13 cellular contexts compared by ENCODE assay signal in genomic region chr15:41832875-41833274, GRCh38. TPM values are rescaled to one million over a fixed set of nuclear protein-coding genes. Genes with fewer than 3 reads are reported as not detected.
DNase-seq lines count a peak whose midpoint lies in the region; ATAC-seq and TF ChIP-seq lines count a peak whose summit lies in the region.
"Had no signal": no experiment of that assay in that cellular context is flagged by ENCODE, and none has a peak within 500 bp of the region (broad histone marks: within the 10 kb centered on the region; RNA-seq: fewer than 3 reads in every experiment).

No MANE protein-coding gene starts in this region.

- ATAC-seq in mucosa of descending colon (peak; percentile 9), GM18505 (IDR thresholded peaks at IDR 0.05; ENCODE audit: unreplicated experiment) (no peak), HG03159 (IDR thresholded peaks at IDR 0.05; ENCODE audit: unreplicated experiment) (no peak), gastrocnemius medialis (no peak)
- ATAC-seq: WTC11 had no signal

- TF ChIP-seq POLR2A in GM18505 (IDR thresholded peaks at IDR 0.05; ENCODE audit: borderline replicate concordance, extremely low read depth, insufficient read depth, insufficient read length) (no peak), gastrocnemius medialis (IDR thresholded peaks at IDR 0.05) (no peak)

- H3K4me3 ChIP-seq in CD8-positive, alpha-beta memory T cell (ENCODE audit: low read length): no peak overlapping the region
- no peak overlapping the region for H3K4me3 ChIP-seq in Jurkat, Clone E6-1 (ENCODE audit: low read length)
- H3K4me3 ChIP-seq in mucosa of descending colon (no peak overlapping the region), gastrocnemius medialis (no peak overlapping the region)

- H3K4me1 Mint-ChIP-seq in CD8-positive, alpha-beta memory T cell: peaks cover 50 to 70% (median 60%) of the 10 kb centered on the region in 3 donors
- peaks cover 50% of the 10 kb centered on the region for H3K4me1 Mint-ChIP-seq in activated naive CD4-positive, alpha-beta T cell treated with anti-CD3 and anti-CD28 coated beads, Interleukin-2, amount 10 ng/mL, durations not matched to agents 7 days and 5 days

- in situ Hi-C loops in gastrocnemius medialis (cut with MboI; ENCODE audit: low sequenced_read_pairs in 4 of 4): no loop called here

- DNase-seq in CD8-positive, alpha-beta memory T cell: no peak
- peak; percentile 44 for DNase-seq in Jurkat, Clone E6-1 (ENCODE audit: low read depth, low spot score)
- DNase-seq in activated naive CD4-positive, alpha-beta T cell treated with anti-CD3 and anti-CD28 coated beads, Interleukin-2, amount 10 ng/mL, durations not matched to agents 7 days and 5 days: no peak
- DNase-seq in mucosa of descending colon: no peak
- no peak for DNase-seq in gastrocnemius medialis
- no peak for DNase-seq in SIG-M5 (lab: John Stamatoyannopoulos, UW)
- DNase-seq: cortex of kidney, NCI-H1694 treated with DMSO at 0.1 percent for 48 hours had no signal

- POLR2A ChIA-PET in CD8-positive, alpha-beta memory T cell (lab: Charles Lee): no interaction called here

- peak overlapping the region in 4 of 7 donors; percentile 3 to 66 (median 40) for H3K4me3 Mint-ChIP-seq in CD8-positive, alpha-beta memory T cell
- no peak overlapping the region for H3K4me3 Mint-ChIP-seq in activated naive CD4-positive, alpha-beta T cell treated with anti-CD3 and anti-CD28 coated beads, Interleukin-2, amount 10 ng/mL, durations not matched to agents 7 days and 5 days
- H3K4me3 Mint-ChIP-seq: activated naive CD4-positive, alpha-beta T cell treated with anti-CD3 and anti-CD28 coated beads, Interleukin-2, amount 50 U/mL, for 24 hours; memory B cell; WTC11 had no signal

- peaks cover 4% of the 10 kb centered on the region for H3K36me3 ChIP-seq in CD8-positive, alpha-beta memory T cell (ENCODE audit: insufficient read depth, low read length)
- no peaks in the 10 kb centered on the region for H3K36me3 ChIP-seq in mucosa of descending colon (ENCODE audit: low read depth)
- peaks cover 0 to 9% of the 10 kb centered on the region in 2 donors for H3K36me3 ChIP-seq in gastrocnemius medialis

- no peak overlapping the region for H3K27ac ChIP-seq in CD8-positive, alpha-beta memory T cell (ENCODE audit: low read depth, low read length)
- no peak overlapping the region for H3K27ac ChIP-seq in gastrocnemius medialis

- no peaks in the 10 kb centered on the region for H3K27me3 ChIP-seq in CD8-positive, alpha-beta memory T cell (ENCODE audit: insufficient read depth, low read length, poor library complexity, severe bottlenecking)
- no peaks in the 10 kb centered on the region for H3K27me3 ChIP-seq in gastrocnemius medialis

- peaks cover 8 to 61% (median 8%) of the 10 kb centered on the region in 3 donors for H3K36me3 Mint-ChIP-seq in CD8-positive, alpha-beta memory T cell
- H3K36me3 Mint-ChIP-seq in activated naive CD4-positive, alpha-beta T cell treated with anti-CD3 and anti-CD28 coated beads, Interleukin-2, amount 10 ng/mL, durations not matched to agents 7 days and 5 days: peaks cover 22% of the 10 kb centered on the region

- H3K9me3 Mint-ChIP-seq in CD8-positive, alpha-beta memory T cell: no peaks in the 10 kb centered on the region
- H3K9me3 Mint-ChIP-seq in activated naive CD4-positive, alpha-beta T cell treated with anti-CD3 and anti-CD28 coated beads, Interleukin-2, amount 10 ng/mL, durations not matched to agents 7 days and 5 days: no peaks in the 10 kb centered on the region
- H3K9me3 Mint-ChIP-seq: activated naive CD4-positive, alpha-beta T cell treated with anti-CD3 and anti-CD28 coated beads, Interleukin-2, amount 50 U/mL, for 24 hours; memory B cell; WTC11 had no signal

- intact Hi-C loops in mucosa of descending colon (cut with DNase I, micrococcal nuclease) (no loop called here), gastrocnemius medialis (cut with DNase I; ENCODE audit: low total_unique reads) (no loop called here)

- peak overlapping the region in 7 of 8 donors; percentile 2 to 90 (median 64) for H3K27ac Mint-ChIP-seq in CD8-positive, alpha-beta memory T cell
- H3K27ac Mint-ChIP-seq in activated naive CD4-positive, alpha-beta T cell treated with anti-CD3 and anti-CD28 coated beads, Interleukin-2, amount 10 ng/mL, durations not matched to agents 7 days and 5 days: peak overlapping the region; percentile 8
- H3K27ac Mint-ChIP-seq: activated naive CD4-positive, alpha-beta T cell treated with anti-CD3 and anti-CD28 coated beads, Interleukin-2, amount 50 U/mL, for 24 hours; memory B cell; WTC11 had no signal

- H3K27me3 Mint-ChIP-seq in CD8-positive, alpha-beta memory T cell: peaks cover 0 to 3% of the 10 kb centered on the region in 2 donors
- H3K27me3 Mint-ChIP-seq in activated naive CD4-positive, alpha-beta T cell treated with anti-CD3 and anti-CD28 coated beads, Interleukin-2, amount 10 ng/mL, durations not matched to agents 7 days and 5 days: peaks cover 6% of the 10 kb centered on the region
- H3K27me3 Mint-ChIP-seq: activated naive CD4-positive, alpha-beta T cell treated with anti-CD3 and anti-CD28 coated beads, Interleukin-2, amount 50 U/mL, for 24 hours; memory B cell had no signal

- CTCF ChIA-PET in CD8-positive, alpha-beta memory T cell (lab: Charles Lee): interaction anchor here (1.3 to 2.5 kb wide), 2 partner anchors 59 to 71 kb away, joined by 4 to 12 read pairs; partner anchors contain the start of gene MAPKBP1
- CTCF ChIA-PET in activated naive CD4-positive, alpha-beta T cell treated with anti-CD3 and anti-CD28 coated beads, Interleukin-2, amount 10 ng/mL, durations not matched to agents 7 days and 5 days (lab: Charles Lee): interaction anchor here (2.2 kb wide), 1 partner anchor 71 kb away, joined by 16 read pairs; no protein-coding TSS in a partner anchor

- peaks cover 45% of the 10 kb centered on the region for H3K4me1 ChIP-seq in CD8-positive, alpha-beta memory T cell (ENCODE audit: insufficient read depth, low read length)
- peaks cover 10% of the 10 kb centered on the region for H3K4me1 ChIP-seq in mucosa of descending colon (ENCODE audit: low read depth)
- H3K4me1 ChIP-seq in gastrocnemius medialis: peaks cover 9 to 12% of the 10 kb centered on the region in 2 donors

- no peaks in the 10 kb centered on the region for H3K9me3 ChIP-seq in CD8-positive, alpha-beta memory T cell (ENCODE audit: low read length)
- H3K9me3 ChIP-seq in mucosa of descending colon (no peaks in the 10 kb centered on the region), gastrocnemius medialis (no peaks in the 10 kb centered on the region)

- TF ChIP-seq CTCF in mucosa of descending colon (IDR thresholded peaks at IDR 0.05) (no peak), gastrocnemius medialis (IDR thresholded peaks at IDR 0.05 in 4 of 5, conservative IDR thresholded peaks at IDR 0.05 in 1 of 5) (no peak)

RNA-seq across cellular contexts. Expression of gene JMJD7, which starts 5.0 kb away (rescaled TPM):
- 10 to 100 TPM; 14.4 to 15.0 TPM for total RNA-seq in CD8-positive, alpha-beta memory T cell
- polyA plus RNA-seq in CD8-positive, alpha-beta memory T cell: 25.5 TPM
- polyA plus RNA-seq in Jurkat, Clone E6-1 (2012; ENCODE audit: insufficient read depth, insufficient read length): 11.4 TPM
- 10 to 100 TPM in 2 of 3 donors, 1 to 10 TPM in 1; 9.8 to 15.2 (median 10.8) TPM for total RNA-seq in mucosa of descending colon
- total RNA-seq in gastrocnemius medialis: 1 to 10 TPM; 1.7 to 7.6 (median 3.9) TPM

RNA-seq across cellular contexts. Expression of gene PLA2G4B, which starts 5.8 kb away (rescaled TPM):
- total RNA-seq in CD8-positive, alpha-beta memory T cell: 1 to 10 TPM; 5.9 to 6.8 TPM
- polyA plus RNA-seq in CD8-positive, alpha-beta memory T cell: 3.1 TPM
- polyA plus RNA-seq in Jurkat, Clone E6-1 (2012; ENCODE audit: insufficient read depth, insufficient read length): 3.9 TPM
- total RNA-seq in mucosa of descending colon: 1 to 10 TPM; 5.2 to 9.7 (median 6.4) TPM
- total RNA-seq in gastrocnemius medialis: 10 to 100 TPM in 1 of 4 donors, under 1 TPM in 1, not detected in 2; 0.13 to 11.5 TPM

RNA-seq across cellular contexts. Expression of gene MAPKBP1, which starts 58.6 kb away (rescaled TPM):
- 10 to 100 TPM; 16.0 to 17.8 TPM for total RNA-seq in CD8-positive, alpha-beta memory T cell
- polyA plus RNA-seq in CD8-positive, alpha-beta memory T cell: 4.8 TPM
- polyA plus RNA-seq in Jurkat, Clone E6-1 (2012; ENCODE audit: insufficient read depth, insufficient read length): 17.4 TPM
- total RNA-seq in mucosa of descending colon (10 to 100 TPM; 15.2 to 35.5 (median 16.0) TPM), gastrocnemius medialis (1 to 10 TPM; 4.2 to 8.4 (median 5.4) TPM)
